In genomic region chr1:225746361-225747179, GRCh38 we compare ENCODE assay signal across 9 cellular contexts. TPM values are rescaled to one million over a fixed set of nuclear protein-coding genes. Genes with fewer than 3 reads are reported as not detected.
DNase-seq lines count a peak whose midpoint lies in the region; ATAC-seq and TF ChIP-seq lines count a peak whose summit lies in the region.
"Had no signal": no experiment of that assay in that cellular context is flagged by ENCODE, and none has a peak within 500 bp of the region (broad histone marks: within the 10 kb centered on the region; RNA-seq: fewer than 3 reads in every experiment).

No MANE protein-coding gene starts in this region.

- peak; percentile 73 for DNase-seq in NCI-H2227 treated with DMSO at 0.1 percent for 48 hours (lab: John Stamatoyannopoulos, UW)
- peak; percentile 56 for DNase-seq in lower lobe of right lung
- DNase-seq in transverse colon, result peak; percentile 71
- no peak for DNase-seq in stimulated activated CD8-positive, alpha-beta memory T cell treated with anti-CD3 and anti-CD28 coated beads, Interleukin-4, amount 100 ng/mL, for 48 hours
- DNase-seq in activated naive CD8-positive, alpha-beta T cell treated with anti-CD3 and anti-CD28 coated beads, Interleukin-2, amount 50 U/mL, for 24 hours, result no peak

- H3K36me3 ChIP-seq in duodenal mucosa (ENCODE audit: control insufficient read depth in 1 of 2, insufficient read depth in 2 of 2, low read length in 2 of 2) (no peaks in the 10 kb centered on the region), lower lobe of right lung (no peaks in the 10 kb centered on the region), transverse colon (no peaks in the 10 kb centered on the region)

- no peaks in the 10 kb centered on the region for H3K27me3 Mint-ChIP-seq in activated naive CD8-positive, alpha-beta T cell treated with anti-CD3 and anti-CD28 coated beads, Interleukin-2, amount 50 U/mL, for 24 hours

- TF ChIP-seq POLR2A in transverse colon (IDR thresholded peaks at IDR 0.05), result peak; percentile 67

- WGBS in transverse colon (ENCODE audit: low coverage in 1 of 2), 2 donors, result 28 to 32% methylated on average over 5 to 18 of the region's 18 CpGs

- TF ChIP-seq CTCF in lower lobe of right lung (IDR thresholded peaks at IDR 0.05), result no peak
- peak in 4 of 5 experiments; percentile 8 to 49 (median 36) for TF ChIP-seq CTCF in transverse colon (IDR thresholded peaks at IDR 0.05)

- H3K27me3 ChIP-seq in duodenal mucosa (ENCODE audit: control insufficient read depth in 1 of 2, insufficient read depth in 2 of 2, low read length in 2 of 2) (no peaks in the 10 kb centered on the region), lower lobe of right lung (ENCODE audit: low read depth) (no peaks in the 10 kb centered on the region), transverse colon (no peaks in the 10 kb centered on the region)

- no peak for TF ChIP-seq EP300 in transverse colon (IDR thresholded peaks at IDR 0.05; ENCODE audit: low read depth)

- H3K9ac ChIP-seq in duodenal mucosa (ENCODE audit: low read depth in 1 of 2, low read length in 2 of 2), result peak overlapping the region; percentile 60 to 85

- H3K4me3 Mint-ChIP-seq in activated naive CD8-positive, alpha-beta T cell treated with anti-CD3 and anti-CD28 coated beads, Interleukin-2, amount 50 U/mL, for 24 hours, result no peak overlapping the region
- H3K4me3 Mint-ChIP-seq: IgD-negative memory B cell had no signal

- H3K4me1 Mint-ChIP-seq in activated naive CD8-positive, alpha-beta T cell treated with anti-CD3 and anti-CD28 coated beads, Interleukin-2, amount 50 U/mL, for 24 hours, result no peaks in the 10 kb centered on the region

- peak overlapping the region; percentile 86 for H3K27ac ChIP-seq in duodenal mucosa (ENCODE audit: low read depth, low read length)
- H3K27ac ChIP-seq in lower lobe of right lung, result peak overlapping the region; percentile 90
- peak overlapping the region; percentile 85 to 94 (median 90) for H3K27ac ChIP-seq in transverse colon

- intact Hi-C loops in lower lobe of right lung (cut with DNase I) (no loop called here), transverse colon (cut with DNase I; ENCODE audit: low total_unique reads) (no loop called here)

- no peaks in the 10 kb centered on the region for H3K9me3 Mint-ChIP-seq in activated naive CD8-positive, alpha-beta T cell treated with anti-CD3 and anti-CD28 coated beads, Interleukin-2, amount 50 U/mL, for 24 hours
- H3K9me3 Mint-ChIP-seq: IgD-negative memory B cell had no signal

- H3K4me3 ChIP-seq in duodenal mucosa (ENCODE audit: low read depth in 1 of 2, low read length in 2 of 2), result peak overlapping the region; percentile 59 to 78
- H3K4me3 ChIP-seq in lower lobe of right lung, result peak overlapping the region; percentile 48
- H3K4me3 ChIP-seq in transverse colon, result peak overlapping the region; percentile 32 to 54 (median 35)

- in situ Hi-C loops in transverse colon (cut with MboI; ENCODE audit: low pct_ligation_motif_present in 1 of 4, low pct_unique_long_range_greater_than_20kb in 1 of 4, low sequenced_read_pairs in 3 of 4), result no loop called here

- no peaks in the 10 kb centered on the region for H3K9me3 ChIP-seq in duodenal mucosa (ENCODE audit: control insufficient read depth in 1 of 2, low read length in 2 of 2)
- H3K9me3 ChIP-seq in lower lobe of right lung, result no peaks in the 10 kb centered on the region
- no peaks in the 10 kb centered on the region for H3K9me3 ChIP-seq in transverse colon

- H3K36me3 Mint-ChIP-seq in activated naive CD8-positive, alpha-beta T cell treated with anti-CD3 and anti-CD28 coated beads, Interleukin-2, amount 50 U/mL, for 24 hours (ENCODE audit: low read depth), result no peaks in the 10 kb centered on the region

- peaks cover 0 to 12% of the 10 kb centered on the region in 2 donors for H3K4me1 ChIP-seq in duodenal mucosa (ENCODE audit: control insufficient read depth in 1 of 2, insufficient read depth in 2 of 2, low read length in 2 of 2)
- peaks cover 33% of the 10 kb centered on the region for H3K4me1 ChIP-seq in lower lobe of right lung
- peaks cover 7 to 23% (median 17%) of the 10 kb centered on the region in 4 donors for H3K4me1 ChIP-seq in transverse colon

- no peak overlapping the region for H3K27ac Mint-ChIP-seq in activated naive CD8-positive, alpha-beta T cell treated with anti-CD3 and anti-CD28 coated beads, Interleukin-2, amount 50 U/mL, for 24 hours
- H3K27ac Mint-ChIP-seq: IgD-negative memory B cell had no signal

- ATAC-seq in GM18498 (IDR thresholded peaks at IDR 0.05; ENCODE audit: unreplicated experiment) (peak; percentile 51), lower lobe of right lung (peak; percentile 93 to 98), HG03439 (IDR thresholded peaks at IDR 0.05; ENCODE audit: unreplicated experiment) (no peak)
- no peak for ATAC-seq in activated naive CD8-positive, alpha-beta T cell treated with anti-CD3 and anti-CD28 coated beads, Interleukin-2, amount 50 U/mL, for 24 hours

RNA-seq across cellular contexts. Expression of gene SRP9, which starts 31.1 kb away (rescaled TPM):
- total RNA-seq in lower lobe of right lung, result 166 TPM
- 100 to 1,000 TPM in 2 of 4 donors, 10 to 100 TPM in 2; 42.3 to 208 (median 117) TPM for total RNA-seq in transverse colon

Comparison
In these comparisons a context has a peak if more than half of its experiments do, and no peak if none do; other contexts are left out.
1. ATAC-seq: peak in GM18498 (single experiment) and lower lobe of right lung (2 of 2); none in HG03439 (single experiment) and activated naive CD8-positive, alpha-beta T cell treated with anti-CD3 and anti-CD28 coated beads, Interleukin-2, amount 50 U/mL, for 24 hours (single experiment).
2. DNase-seq: peak in NCI-H2227 treated with DMSO at 0.1 percent for 48 hours (single experiment), lower lobe of right lung (single experiment) and transverse colon (single experiment); none in stimulated activated CD8-positive, alpha-beta memory T cell treated with anti-CD3 and anti-CD28 coated beads, Interleukin-4, amount 100 ng/mL, for 48 hours (single experiment) and activated naive CD8-positive, alpha-beta T cell treated with anti-CD3 and anti-CD28 coated beads, Interleukin-2, amount 50 U/mL, for 24 hours (single experiment).
3. Peak in every context shown above with its lines, with median percentiles within 50 percentile points of each other: H3K27ac ChIP-seq and H3K4me3 ChIP-seq.